In the genomic region with DNA sequence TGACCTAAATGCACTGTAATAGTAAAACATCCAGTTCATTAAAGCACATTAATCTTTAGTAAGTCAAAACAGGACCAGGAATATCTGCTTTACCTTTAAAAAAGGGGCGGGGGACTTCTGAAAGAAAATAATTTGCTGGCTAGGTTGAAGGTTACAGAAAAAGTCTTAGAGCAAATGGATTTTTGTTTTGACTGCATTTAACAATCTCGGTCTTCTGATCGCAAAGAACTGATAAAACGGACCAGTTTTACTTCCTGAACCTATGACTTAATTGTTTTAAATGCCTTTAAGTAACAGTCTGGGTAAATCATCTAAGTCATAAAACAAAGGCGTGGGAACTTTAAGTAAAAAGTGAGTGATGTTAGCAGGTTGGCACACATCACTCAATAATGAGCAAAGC, we compare ENCODE assay signal across 1 cellular context.
A peak's percentile ranks its signal among the peaks of the same experiment; 100 is the strongest.
TF ChIP-seq lines count a peak whose summit lies in the region.

No MANE protein-coding gene starts in this region.

TF ChIP-seq in K562, 482 proteins besides CTCF, POLR2A, EP300 and RAD21:
- TF ChIP-seq NR2C2 (CRISPR knock-in tag; IDR thresholded peaks at IDR 0.05) (no peak), NR2C2 (tag; IDR thresholded peaks at IDR 0.05) (0 out of 2 replicates have a peak, but pooled peaks have one; percentile 8), ZNF444 (CRISPR knock-in tag; IDR thresholded peaks at IDR 0.05) (no peak), RCOR1 (IDR thresholded peaks at IDR 0.05; ENCODE audit: borderline replicate concordance in 1 of 2, low read depth in 2 of 2, low read length in 2 of 2) (0 out of 4 replicates have a peak, but pooled peaks of 1 of the 2 experiments have one; percentile 8), NR2C1 (IDR thresholded peaks at IDR 0.05) (0 out of 2 replicates have a peak, but pooled peaks have one; percentile 24), NR2C1 (tag; IDR thresholded peaks at IDR 0.05) (no peak), CCNT2 (IDR thresholded peaks at IDR 0.05; ENCODE audit: borderline replicate concordance, extremely low read depth, insufficient read length, low read depth, low read length) (no peak)
- TF ChIP-seq, protein P1, sequence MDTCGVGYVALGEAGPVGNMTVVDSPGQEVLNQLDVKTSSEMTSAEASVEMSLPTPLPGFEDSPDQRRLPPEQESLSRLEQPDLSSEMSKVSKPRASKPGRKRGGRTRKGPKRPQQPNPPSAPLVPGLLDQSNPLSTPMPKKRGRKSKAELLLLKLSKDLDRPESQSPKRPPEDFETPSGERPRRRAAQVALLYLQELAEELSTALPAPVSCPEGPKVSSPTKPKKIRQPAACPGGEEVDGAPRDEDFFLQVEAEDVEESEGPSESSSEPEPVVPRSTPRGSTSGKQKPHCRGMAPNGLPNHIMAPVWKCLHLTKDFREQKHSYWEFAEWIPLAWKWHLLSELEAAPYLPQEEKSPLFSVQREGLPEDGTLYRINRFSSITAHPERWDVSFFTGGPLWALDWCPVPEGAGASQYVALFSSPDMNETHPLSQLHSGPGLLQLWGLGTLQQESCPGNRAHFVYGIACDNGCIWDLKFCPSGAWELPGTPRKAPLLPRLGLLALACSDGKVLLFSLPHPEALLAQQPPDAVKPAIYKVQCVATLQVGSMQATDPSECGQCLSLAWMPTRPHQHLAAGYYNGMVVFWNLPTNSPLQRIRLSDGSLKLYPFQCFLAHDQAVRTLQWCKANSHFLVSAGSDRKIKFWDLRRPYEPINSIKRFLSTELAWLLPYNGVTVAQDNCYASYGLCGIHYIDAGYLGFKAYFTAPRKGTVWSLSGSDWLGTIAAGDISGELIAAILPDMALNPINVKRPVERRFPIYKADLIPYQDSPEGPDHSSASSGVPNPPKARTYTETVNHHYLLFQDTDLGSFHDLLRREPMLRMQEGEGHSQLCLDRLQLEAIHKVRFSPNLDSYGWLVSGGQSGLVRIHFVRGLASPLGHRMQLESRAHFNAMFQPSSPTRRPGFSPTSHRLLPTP (IDR thresholded peaks at IDR 0.05; ENCODE audit: borderline replicate concordance, extremely low read depth, insufficient read length) = no peak
